26 cellular contexts compared by ENCODE assay signal in genomic region chr2:152562208-152562884, GRCh38.
"Had no signal": no experiment of that assay in that cellular context is flagged by ENCODE, and none has a peak within 500 bp of the region (broad histone marks: within the 10 kb centered on the region; RNA-seq: fewer than 3 reads in every experiment).

No MANE protein-coding gene starts in this region.

- H3K27me3 ChIP-seq: heart right ventricle, pancreas, suprapubic skin, tibial artery, upper lobe of left lung, uterus had no signal

- H3K9me3 ChIP-seq: heart right ventricle, left ventricle myocardium inferior, lower lobe of right lung, pancreas, suprapubic skin, tibial artery, upper lobe of left lung, uterus had no signal

- H3K4me1 ChIP-seq: lower lobe of right lung, pancreas, suprapubic skin, tibial artery, upper lobe of left lung, uterus had no signal

- H3K4me1 Mint-ChIP-seq: natural killer cell; stimulated activated effector memory CD8-positive, alpha-beta T cell treated with anti-CD3 and anti-CD28 coated beads, Interleukin-12 subunit alpha, Interleukin-12 subunit beta, amount 100 ng/mL, for 72 hours had no signal

- H3K4me3 ChIP-seq: coronary artery, heart right ventricle, left ventricle myocardium inferior, lower lobe of right lung, pancreas, suprapubic skin, tibial artery, upper lobe of left lung, uterus had no signal

- H3K27me3 Mint-ChIP-seq: memory B cell, progenitor cell of endocrine pancreas had no signal

- H3K36me3 Mint-ChIP-seq: memory B cell; natural killer cell; stimulated activated effector memory CD8-positive, alpha-beta T cell treated with anti-CD3 and anti-CD28 coated beads, Interleukin-12 subunit alpha, Interleukin-12 subunit beta, amount 100 ng/mL, for 72 hours had no signal

- ATAC-seq: esophagus mucosa; heart right ventricle; left cardiac atrium; lower lobe of right lung; natural killer cell; pancreas; right cardiac atrium; stimulated activated effector memory CD8-positive, alpha-beta T cell treated with anti-CD3 and anti-CD28 coated beads, Interleukin-12 subunit alpha, Interleukin-12 subunit beta, amount 100 ng/mL, for 72 hours; stimulated activated naive CD8-positive, alpha-beta T cell treated with anti-CD3 and anti-CD28 coated beads, Interleukin-15, Interleukin-2, amounts not matched to agents 100 U/mL and 50 U/mL, for 24 hours had no signal

- H3K36me3 ChIP-seq: suprapubic skin, uterus had no signal

- H3K27ac ChIP-seq: coronary artery, heart right ventricle, left ventricle myocardium inferior, lower lobe of right lung, pancreas, suprapubic skin, tibial artery, upper lobe of left lung, uterus had no signal

- FAIRE-seq: endometrium, frontal cortex, pancreas had no signal

- H3K9me3 Mint-ChIP-seq: memory B cell; mesothelial cell of epicardium; natural killer cell; stimulated activated effector memory CD8-positive, alpha-beta T cell treated with anti-CD3 and anti-CD28 coated beads, Interleukin-12 subunit alpha, Interleukin-12 subunit beta, amount 100 ng/mL, for 72 hours had no signal

- H3K27ac Mint-ChIP-seq: memory B cell; mesothelial cell of epicardium; natural killer cell; progenitor cell of endocrine pancreas; stimulated activated effector memory CD8-positive, alpha-beta T cell treated with anti-CD3 and anti-CD28 coated beads, Interleukin-12 subunit alpha, Interleukin-12 subunit beta, amount 100 ng/mL, for 72 hours had no signal

- H3K4me3 Mint-ChIP-seq: memory B cell; mesothelial cell of epicardium; natural killer cell; stimulated activated effector memory CD8-positive, alpha-beta T cell treated with anti-CD3 and anti-CD28 coated beads, Interleukin-12 subunit alpha, Interleukin-12 subunit beta, amount 100 ng/mL, for 72 hours had no signal

- DNase-seq: effector memory CD4-positive, alpha-beta T cell; heart right ventricle; hypothalamus; islet precursor cell; left cardiac atrium; left ventricle myocardium inferior; lower lobe of right lung; natural killer cell; occipital lobe; pancreas; right cardiac atrium; stimulated activated CD4-positive, alpha-beta T cell treated with anti-CD3 and anti-CD28 coated beads, Interleukin-4, amount 100 ng/mL, for 1 hour; stimulated activated CD8-positive, alpha-beta memory T cell treated with anti-CD3 and anti-CD28 coated beads, Interleukin-4, amount 100 ng/mL, for 48 hours; stimulated activated naive CD8-positive, alpha-beta T cell treated with anti-CD3 and anti-CD28 coated beads, Interleukin-15, Interleukin-2, amounts not matched to agents 100 U/mL and 50 U/mL, for 24 hours; tibial artery; upper lobe of left lung; uterus had no signal
